Comparison of ENCODE assay signal across 22 cellular contexts in genomic region chr13:84662503-84662902, GRCh38.
A peak's percentile ranks its signal among the peaks of the same experiment; 100 is the strongest.
DNase-seq lines count a peak whose midpoint lies in the region; ATAC-seq, FAIRE-seq and TF ChIP-seq lines count a peak whose summit lies in the region.
"Had no signal": no experiment of that assay in that cellular context is flagged by ENCODE, and none has a peak within 500 bp of the region (broad histone marks: within the 10 kb centered on the region; RNA-seq: fewer than 3 reads in every experiment).

No MANE protein-coding gene starts in this region.

- no peak for TF ChIP-seq EP300 in GM12878 (IDR thresholded peaks at IDR 0.05; ENCODE audit: borderline replicate concordance in 1 of 2, control insufficient read depth in 1 of 2, low read depth in 2 of 2, low read length in 2 of 2)

- no peak overlapping the region for H3K23ac ChIP-seq in H9 (ENCODE audit: insufficient read length, low read depth, low read length)

- TF ChIP-seq POLR2A in GM12878 (IDR thresholded peaks at IDR 0.05; ENCODE audit: low read depth, low read length): no peak

- H3T11ph ChIP-seq in H9 (ENCODE audit: low read length): no peak overlapping the region

- FAIRE-seq in GM12878 (lab: Jason Lieb, UNC): no peak
- FAIRE-seq: A204.1, GM12891, GM18507 had no signal

- H3K14ac ChIP-seq in H9 (ENCODE audit: insufficient read depth, low read length): no peak overlapping the region

- TF ChIP-seq RAD21 in GM12878 (IDR thresholded peaks at IDR 0.05; ENCODE audit: insufficient read depth, low read depth, low read length): no peak

- BruUV-seq in GM12878 (replicated peaks; lab: Mats Ljungman, UMichigan): no TSS peak

- RAD21 ChIA-PET in GM12878 (lab: Charles Lee; ENCODE audit: unreplicated experiment): interaction anchor here (0.8 kb wide), 1 partner anchor 71 kb away, joined by 3 read pairs; no protein-coding TSS in a partner anchor

- SMC1A ChIA-PET in GM12878 (lab: Charles Lee; ENCODE audit: uncharacterized antibody, unreplicated experiment): interaction anchor here (0.6 kb wide), 1 partner anchor 46 kb away, joined by 3 read pairs; no protein-coding TSS in a partner anchor

- peaks cover 0 to 7% of the 10 kb centered on the region in 2 experiments; a peak in 1 of 5 replicates for H3K9me3 Mint-ChIP-seq in H9
- peaks cover 20% of the 10 kb centered on the region for H3K9me3 Mint-ChIP-seq in natural killer cell treated with Interleukin-12 subunit alpha and Interleukin-12 subunit beta and Interleukin-15 and Interleukin-18, amount 100 ng/mL, for 72 hours

- H3K4ac ChIP-seq in H9 (ENCODE audit: low read depth, low read length): no peak overlapping the region

- H3K36me3 Mint-ChIP-seq in H9 (ENCODE audit: insufficient read depth in 1 of 3, low read depth in 3 of 3): peaks cover 0 to 4% (median 0%) of the 10 kb centered on the region in 3 experiments; a peak in 1 of 7 replicates
- H3K36me3 Mint-ChIP-seq in natural killer cell treated with Interleukin-12 subunit alpha and Interleukin-12 subunit beta and Interleukin-15 and Interleukin-18, amount 100 ng/mL, for 72 hours: peaks cover 5% of the 10 kb centered on the region
- H3K36me3 Mint-ChIP-seq: T-cell had no signal

- no peak overlapping the region for H2BK5ac ChIP-seq in H9 (ENCODE audit: insufficient read length, low read length)

- intact Hi-C loops in GM12878 (cut with micrococcal nuclease; ENCODE audit: unreplicated experiment): no loop called here

- no peaks in the 10 kb centered on the region for H3K27me3 Mint-ChIP-seq in H9 (ENCODE audit: low read depth)
- no peaks in the 10 kb centered on the region for H3K27me3 Mint-ChIP-seq in natural killer cell treated with Interleukin-12 subunit alpha and Interleukin-12 subunit beta and Interleukin-15 and Interleukin-18, amount 100 ng/mL, for 72 hours
- H3K27me3 Mint-ChIP-seq: T-cell had no signal

- H4K20me1 ChIP-seq in H9 (ENCODE audit: control insufficient read depth, insufficient read depth, insufficient read length) (no peaks in the 10 kb centered on the region), GM12878 (ENCODE audit: control insufficient read depth, insufficient read depth) (no peaks in the 10 kb centered on the region)

- H3K18ac ChIP-seq in H9 (ENCODE audit: insufficient read length, low read depth, low read length): no peak overlapping the region

- H2AK5ac ChIP-seq in H9 (ENCODE audit: insufficient read length, low read length): no peak overlapping the region

- WGBS in H9 (ENCODE audit: extremely low coverage, insufficient read length, low lambda C conversion rate): no CpG with 5 or more reads among the region's 3 CpGs
- 33% methylated on average over 3 of the region's 3 CpGs for WGBS in GM12878 (ENCODE audit: insufficient coverage, insufficient replicate concordance, low lambda C conversion rate, missing lambda C conversion rate)

- H2BK20ac ChIP-seq in H9 (ENCODE audit: low read depth, low read length, poor library complexity, severe bottlenecking): no peak overlapping the region

- H4K5ac ChIP-seq in H9 (ENCODE audit: insufficient read length, low read depth, low read length): no peak overlapping the region

- H3K79me1 ChIP-seq in H9 (ENCODE audit: insufficient read depth, low read depth, low read length, poor library complexity, severe bottlenecking): no peaks in the 10 kb centered on the region

- H3K56ac ChIP-seq in H9 (ENCODE audit: insufficient read length, low read depth, low read length): no peak overlapping the region

- H3K4me3 Mint-ChIP-seq in H9: no peak overlapping the region
- no peak overlapping the region for H3K4me3 Mint-ChIP-seq in natural killer cell treated with Interleukin-12 subunit alpha and Interleukin-12 subunit beta and Interleukin-15 and Interleukin-18, amount 100 ng/mL, for 72 hours
- H3K4me3 Mint-ChIP-seq: T-cell had no signal

- H3K79me2 ChIP-seq in ACC112 (ENCODE audit: control insufficient read depth, insufficient read depth, low read length, unreplicated experiment) (no peaks in the 10 kb centered on the region), H9 (ENCODE audit: insufficient read depth, low read length) (no peaks in the 10 kb centered on the region), GM12878 (ENCODE audit: control insufficient read depth, insufficient read depth, low read length) (no peaks in the 10 kb centered on the region)

- H2BK12ac ChIP-seq in H9 (ENCODE audit: insufficient read length, low read depth, low read length): no peak overlapping the region

- H3K27me3 ChIP-seq in ACC112 (ENCODE audit: insufficient read depth, low read length): no peaks in the 10 kb centered on the region
- H3K27me3 ChIP-seq in H9 (ENCODE audit: insufficient read depth, low read length): no peaks in the 10 kb centered on the region
- no peaks in the 10 kb centered on the region for H3K27me3 ChIP-seq in GM12878 (replicated peaks in 1 of 2; ENCODE audit: control insufficient read depth in 2 of 2, insufficient read depth in 2 of 2, low read length in 1 of 2)
- H3K27me3 ChIP-seq: Peyer's patch had no signal

- peak overlapping the region; percentile 45; the same call in 1 of the 2 replicates for H3K4me3 ChIP-seq in ACC112 (ENCODE audit: low read depth, low read length)
- H3K4me3 ChIP-seq in GM12878: no peak overlapping the region
- H3K4me3 ChIP-seq: HAP-1, Peyer's patch had no signal

- no peak overlapping the region for H4K91ac ChIP-seq in H9 (ENCODE audit: insufficient read length, low read depth, low read length)

- POLR2A ChIA-PET in GM12878 (lab: Charles Lee): no interaction called here

- H2AFZ ChIP-seq in ACC112 (ENCODE audit: low read length, unreplicated experiment): no peak overlapping the region
- H2AFZ ChIP-seq in H9 (ENCODE audit: low read length): no peak overlapping the region
- H2AFZ ChIP-seq in GM12878 (ENCODE audit: control insufficient read depth, low read depth, low read length): no peak overlapping the region

- CTCF ChIA-PET in GM12878 (lab: Yijun Ruan, JAX): no interaction called here

- no peaks in the 10 kb centered on the region for H3K9me3 ChIP-seq in H9 (ENCODE audit: control insufficient read depth, low read depth, low read length)
- H3K9me3 ChIP-seq in GM12878 (replicated peaks; ENCODE audit: control insufficient read depth, insufficient read depth, low read length): no peaks in the 10 kb centered on the region
- H3K9me3 ChIP-seq: HAP-1, Peyer's patch had no signal

- ATAC-seq in GM12878 (peak; percentile 51; the same call in 1 of the 3 replicates), HG03097 (IDR thresholded peaks at IDR 0.05; ENCODE audit: low FRiP score, unreplicated experiment) (no peak)
- no peak for ATAC-seq in natural killer cell treated with Interleukin-12 subunit alpha and Interleukin-12 subunit beta and Interleukin-15 and Interleukin-18, amount 100 ng/mL, for 72 hours
- ATAC-seq: Right ventricle myocardium inferior, T-cell had no signal

- H3K23me2 ChIP-seq in H9 (ENCODE audit: insufficient read length, low read depth, low read length, poor library complexity, severe bottlenecking): no peaks in the 10 kb centered on the region

- peaks cover 7% of the 10 kb centered on the region for H3K4me1 ChIP-seq in ACC112 (ENCODE audit: control insufficient read depth, insufficient read depth, low read length, unreplicated experiment)
- H3K4me1 ChIP-seq in H9 (ENCODE audit: insufficient read depth, low read length): peaks cover 3% of the 10 kb centered on the region; the same call in 1 of the 2 replicates
- no peaks in the 10 kb centered on the region for H3K4me1 ChIP-seq in GM12878 (ENCODE audit: control insufficient read depth, insufficient read depth, low read length)
- H3K4me1 ChIP-seq: Peyer's patch had no signal

- H2BK120ac ChIP-seq in H9 (ENCODE audit: low read depth, low read length, poor library complexity, severe bottlenecking): no peak overlapping the region

- peak overlapping the region in 2 of 3 experiments; percentile 18 to 77; a peak in 2 of 7 replicates for H3K27ac Mint-ChIP-seq in H9
- no peak overlapping the region for H3K27ac Mint-ChIP-seq in natural killer cell treated with Interleukin-12 subunit alpha and Interleukin-12 subunit beta and Interleukin-15 and Interleukin-18, amount 100 ng/mL, for 72 hours
- H3K27ac Mint-ChIP-seq: T-cell had no signal

- H2BK15ac ChIP-seq in H9 (ENCODE audit: low read depth, low read length): no peak overlapping the region

- DNase-seq in H9: no peak
- peak; percentile 71 for DNase-seq in OCI-M1 (lab: John Stamatoyannopoulos, UW)
- DNase-seq in GM12878 (ENCODE audit: low read depth, low spot score): no peak
- DNase-seq in DMS53 treated with DMSO at 0.1 percent for 48 hours (lab: John Stamatoyannopoulos, UW; ENCODE audit: unreplicated experiment): no peak
- no peak for DNase-seq in natural killer cell treated with Interleukin-12 subunit alpha and Interleukin-12 subunit beta and Interleukin-15 and Interleukin-18, amount 100 ng/mL, for 72 hours (ENCODE audit: low spot score)
- DNase-seq: C1 segment of cervical spinal cord, GF-D8, Kasumi-1, NCI-H1092 treated with DMSO at 0.1 percent for 48 hours, NCI-H146, NCI-H2029 treated with DMSO at 0.1 percent for 48 hours, NCI-H2171, NCI-H526, Peyer's patch, T-cell had no signal

- H3K27ac ChIP-seq in ACC112 (ENCODE audit: low read depth, low read length) (no peak overlapping the region), H9 (ENCODE audit: insufficient read length, low read depth, low read length) (no peak overlapping the region), GM12878 (ENCODE audit: control insufficient read depth, insufficient read depth) (no peak overlapping the region)
- H3K27ac ChIP-seq: Peyer's patch had no signal

- TF ChIP-seq CTCF in H9 (conservative IDR thresholded peaks at IDR 0.05) (no peak), GM12878 (IDR thresholded peaks at IDR 0.05 in 2 of 3, conservative IDR thresholded peaks at IDR 0.05 in 1 of 3; ENCODE audit: control insufficient read depth in 2 of 3, extremely low read depth in 1 of 3, insufficient read depth in 1 of 3, low read depth in 3 of 3, low read length in 3 of 3) (no peak)

- H3K9ac ChIP-seq in H9 (ENCODE audit: extremely low read depth, insufficient read length, low read length): no peak overlapping the region
- H3K9ac ChIP-seq in GM12878 (ENCODE audit: control insufficient read depth, insufficient read depth, low read length): no peak overlapping the region

- H3K36me3 ChIP-seq in ACC112 (ENCODE audit: insufficient read depth, low read length) (no peaks in the 10 kb centered on the region), GM12878 (ENCODE audit: control insufficient read depth in 2 of 2, insufficient read depth in 2 of 2, low read length in 1 of 2) (no peaks in the 10 kb centered on the region)
- H3K36me3 ChIP-seq: HAP-1, Peyer's patch had no signal

- H3K4me1 Mint-ChIP-seq in H9: peaks cover 16 to 26% of the 10 kb centered on the region in 2 experiments
- no peaks in the 10 kb centered on the region for H3K4me1 Mint-ChIP-seq in natural killer cell treated with Interleukin-12 subunit alpha and Interleukin-12 subunit beta and Interleukin-15 and Interleukin-18, amount 100 ng/mL, for 72 hours (ENCODE audit: low read depth in 2 of 2)
- H3K4me1 Mint-ChIP-seq: T-cell had no signal

- H4K8ac ChIP-seq in H9 (replicated peaks; ENCODE audit: insufficient read length, low read depth, low read length): no peak overlapping the region

- H3K4me2 ChIP-seq in H9 (ENCODE audit: insufficient read depth, insufficient read length, low read length) (no peak overlapping the region), GM12878 (ENCODE audit: control insufficient read depth, insufficient read depth) (no peak overlapping the region)

- in situ Hi-C loops in GM12878 (cut with MboI): no loop called here

Comparison
In these comparisons a context has a peak if more than half of its experiments do, and no peak if none do; other contexts are left out.
1. H3K27ac Mint-ChIP-seq: peak in H9 (2 of 3); none in natural killer cell treated with Interleukin-12 subunit alpha and Interleukin-12 subunit beta and Interleukin-15 and Interleukin-18, amount 100 ng/mL, for 72 hours (0 of 2).